In the genomic region with DNA sequence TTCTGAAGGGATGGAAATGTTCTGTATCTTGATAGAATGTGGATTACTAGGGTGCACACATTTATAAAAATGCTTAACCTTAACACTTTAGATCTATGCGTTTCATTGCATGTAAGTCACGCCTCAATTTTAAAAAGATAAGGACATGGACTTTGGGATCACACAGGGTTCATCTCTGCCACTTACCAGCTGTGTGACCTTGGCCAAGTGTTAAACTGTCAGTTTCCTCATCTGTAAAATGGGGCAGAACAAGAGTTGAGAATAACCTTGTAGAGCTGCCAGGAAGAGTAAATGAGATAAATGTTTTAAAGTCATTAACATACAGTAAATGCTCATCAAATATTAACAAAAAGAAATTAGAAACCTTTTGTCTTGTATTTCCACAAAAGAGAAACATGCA, we compare ENCODE assay signal across 7 cellular contexts. TPM values are rescaled to one million over a fixed set of nuclear protein-coding genes. Genes with fewer than 3 reads are reported as not detected.
"Had no signal": no experiment of that assay in that cellular context is flagged by ENCODE, and none has a peak within 500 bp of the region (broad histone marks: within the 10 kb centered on the region; RNA-seq: fewer than 3 reads in every experiment).

No MANE protein-coding gene starts in this region.

- FAIRE-seq: HTR-8/SVneo had no signal

- H3K27ac ChIP-seq: GM23248 had no signal

- DNase-seq: GOT3, H7, KG1 had no signal

- H3K36me3 ChIP-seq: HAP-1 had no signal

- H3K4me3 ChIP-seq: HAP-1 had no signal

- H3K9me3 ChIP-seq: HAP-1 had no signal

- H2AFZ ChIP-seq: GM23248 had no signal

- H3K9ac ChIP-seq: GM23248 had no signal

RNA-seq across cellular contexts. Expression of gene NR6A1, which starts 53.5 kb away (rescaled TPM):
- total RNA-seq: GM23248 had no signal

RNA-seq across cellular contexts. Expression of gene OLFML2A, which starts 59.3 kb away (rescaled TPM):
- total RNA-seq: HT-29 had no signal
